In the genomic region with DNA sequence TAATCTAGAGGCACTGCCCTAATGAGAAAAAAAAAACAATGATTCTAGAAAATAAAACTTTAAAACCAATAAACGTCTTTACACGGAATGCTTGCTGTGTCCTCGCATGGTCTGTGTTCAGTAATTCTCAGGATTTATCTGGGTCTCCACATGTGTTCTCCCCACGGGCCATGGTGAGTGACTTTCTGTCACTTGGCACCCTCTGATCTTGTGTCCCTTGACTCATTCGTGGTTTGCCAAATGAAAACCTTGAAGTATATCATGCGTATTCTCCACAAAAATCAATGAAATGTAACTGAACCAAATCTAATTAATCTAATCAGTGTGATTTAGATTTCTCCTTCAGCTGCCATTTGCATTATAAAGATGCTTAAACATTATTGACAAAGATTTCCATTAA, we compare ENCODE assay signal across 4 cellular contexts.
TF ChIP-seq lines count a peak whose summit lies in the region.

No MANE protein-coding gene starts in this region.

TF ChIP-seq in liver, 16 proteins besides CTCF, POLR2A, EP300 and RAD21:
- TF ChIP-seq, protein P1, sequence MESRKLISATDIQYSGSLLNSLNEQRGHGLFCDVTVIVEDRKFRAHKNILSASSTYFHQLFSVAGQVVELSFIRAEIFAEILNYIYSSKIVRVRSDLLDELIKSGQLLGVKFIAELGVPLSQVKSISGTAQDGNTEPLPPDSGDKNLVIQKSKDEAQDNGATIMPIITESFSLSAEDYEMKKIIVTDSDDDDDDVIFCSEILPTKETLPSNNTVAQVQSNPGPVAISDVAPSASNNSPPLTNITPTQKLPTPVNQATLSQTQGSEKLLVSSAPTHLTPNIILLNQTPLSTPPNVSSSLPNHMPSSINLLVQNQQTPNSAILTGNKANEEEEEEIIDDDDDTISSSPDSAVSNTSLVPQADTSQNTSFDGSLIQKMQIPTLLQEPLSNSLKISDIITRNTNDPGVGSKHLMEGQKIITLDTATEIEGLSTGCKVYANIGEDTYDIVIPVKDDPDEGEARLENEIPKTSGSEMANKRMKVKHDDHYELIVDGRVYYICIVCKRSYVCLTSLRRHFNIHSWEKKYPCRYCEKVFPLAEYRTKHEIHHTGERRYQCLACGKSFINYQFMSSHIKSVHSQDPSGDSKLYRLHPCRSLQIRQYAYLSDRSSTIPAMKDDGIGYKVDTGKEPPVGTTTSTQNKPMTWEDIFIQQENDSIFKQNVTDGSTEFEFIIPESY (IDR thresholded peaks at IDR 0.05): no peak
- TF ChIP-seq, protein P2, sequence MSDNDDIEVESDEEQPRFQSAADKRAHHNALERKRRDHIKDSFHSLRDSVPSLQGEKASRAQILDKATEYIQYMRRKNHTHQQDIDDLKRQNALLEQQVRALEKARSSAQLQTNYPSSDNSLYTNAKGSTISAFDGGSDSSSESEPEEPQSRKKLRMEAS (IDR thresholded peaks at IDR 0.05): no peak
- TF ChIP-seq EGR1 (IDR thresholded peaks at IDR 0.05; ENCODE audit: low read depth in 2 of 2): no peak
- no peak for TF ChIP-seq RXRA (IDR thresholded peaks at IDR 0.05)
- TF ChIP-seq YY1 (IDR thresholded peaks at IDR 0.05): no peak
- TF ChIP-seq NR2F2 (IDR thresholded peaks at IDR 0.05): no peak
- no peak for TF ChIP-seq FOXA1 (IDR thresholded peaks at IDR 0.05)
- TF ChIP-seq JUND (IDR thresholded peaks at IDR 0.05): no peak
- TF ChIP-seq TAF1 (conservative IDR thresholded peaks at IDR 0.05): no peak
- no peak for TF ChIP-seq FOXA2 (IDR thresholded peaks at IDR 0.05)
- no peak for TF ChIP-seq HNF4G (IDR thresholded peaks at IDR 0.05)
TF ChIP-seq in liver: peak in this region for 0.

TF ChIP-seq in HepG2, 621 proteins besides CTCF, POLR2A, EP300 and RAD21:
- TF ChIP-seq, protein P3, sequence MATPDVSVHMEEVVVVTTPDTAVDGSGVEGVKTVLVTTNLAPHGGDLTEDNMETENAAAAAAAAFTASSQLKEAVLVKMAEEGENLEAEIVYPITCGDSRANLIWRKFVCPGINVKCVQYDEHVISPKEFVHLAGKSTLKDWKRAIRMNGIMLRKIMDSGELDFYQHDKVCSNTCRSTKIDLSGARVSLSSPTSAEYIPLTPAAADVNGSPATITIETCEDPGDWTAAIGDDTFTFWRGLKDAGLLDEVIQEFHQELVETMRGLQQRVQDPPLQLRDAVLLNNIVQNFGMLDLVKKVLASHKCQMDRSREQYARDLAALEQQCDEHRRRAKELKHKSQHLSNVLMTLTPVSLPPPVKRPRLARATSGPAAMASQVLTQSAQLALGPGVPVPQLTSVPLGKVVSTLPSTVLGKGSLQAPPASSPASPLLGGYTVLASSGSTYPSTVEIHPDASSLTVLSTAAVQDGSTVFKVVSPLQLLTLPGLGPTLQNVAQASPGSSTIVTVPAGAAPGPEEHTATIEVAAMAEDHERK (CRISPR knock-in tag; IDR thresholded peaks at IDR 0.05; ENCODE audit: low read depth): no peak

TF ChIP-seq in HEK293, 187 proteins besides CTCF, POLR2A, EP300 and RAD21:
- peak; percentile 14; the same call in 1 of the 2 replicates for TF ChIP-seq ZIC2 (tag by site-specific recombination; IDR thresholded peaks at IDR 0.05)
- TF ChIP-seq, protein P4, sequence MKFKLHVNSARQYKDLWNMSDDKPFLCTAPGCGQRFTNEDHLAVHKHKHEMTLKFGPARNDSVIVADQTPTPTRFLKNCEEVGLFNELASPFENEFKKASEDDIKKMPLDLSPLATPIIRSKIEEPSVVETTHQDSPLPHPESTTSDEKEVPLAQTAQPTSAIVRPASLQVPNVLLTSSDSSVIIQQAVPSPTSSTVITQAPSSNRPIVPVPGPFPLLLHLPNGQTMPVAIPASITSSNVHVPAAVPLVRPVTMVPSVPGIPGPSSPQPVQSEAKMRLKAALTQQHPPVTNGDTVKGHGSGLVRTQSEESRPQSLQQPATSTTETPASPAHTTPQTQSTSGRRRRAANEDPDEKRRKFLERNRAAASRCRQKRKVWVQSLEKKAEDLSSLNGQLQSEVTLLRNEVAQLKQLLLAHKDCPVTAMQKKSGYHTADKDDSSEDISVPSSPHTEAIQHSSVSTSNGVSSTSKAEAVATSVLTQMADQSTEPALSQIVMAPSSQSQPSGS (tag by site-specific recombination; IDR thresholded peaks at IDR 0.05; ENCODE audit: low read depth): no peak

TF ChIP-seq in GM23338, 12 proteins besides CTCF, POLR2A, EP300 and RAD21:
- TF ChIP-seq, protein P5, sequence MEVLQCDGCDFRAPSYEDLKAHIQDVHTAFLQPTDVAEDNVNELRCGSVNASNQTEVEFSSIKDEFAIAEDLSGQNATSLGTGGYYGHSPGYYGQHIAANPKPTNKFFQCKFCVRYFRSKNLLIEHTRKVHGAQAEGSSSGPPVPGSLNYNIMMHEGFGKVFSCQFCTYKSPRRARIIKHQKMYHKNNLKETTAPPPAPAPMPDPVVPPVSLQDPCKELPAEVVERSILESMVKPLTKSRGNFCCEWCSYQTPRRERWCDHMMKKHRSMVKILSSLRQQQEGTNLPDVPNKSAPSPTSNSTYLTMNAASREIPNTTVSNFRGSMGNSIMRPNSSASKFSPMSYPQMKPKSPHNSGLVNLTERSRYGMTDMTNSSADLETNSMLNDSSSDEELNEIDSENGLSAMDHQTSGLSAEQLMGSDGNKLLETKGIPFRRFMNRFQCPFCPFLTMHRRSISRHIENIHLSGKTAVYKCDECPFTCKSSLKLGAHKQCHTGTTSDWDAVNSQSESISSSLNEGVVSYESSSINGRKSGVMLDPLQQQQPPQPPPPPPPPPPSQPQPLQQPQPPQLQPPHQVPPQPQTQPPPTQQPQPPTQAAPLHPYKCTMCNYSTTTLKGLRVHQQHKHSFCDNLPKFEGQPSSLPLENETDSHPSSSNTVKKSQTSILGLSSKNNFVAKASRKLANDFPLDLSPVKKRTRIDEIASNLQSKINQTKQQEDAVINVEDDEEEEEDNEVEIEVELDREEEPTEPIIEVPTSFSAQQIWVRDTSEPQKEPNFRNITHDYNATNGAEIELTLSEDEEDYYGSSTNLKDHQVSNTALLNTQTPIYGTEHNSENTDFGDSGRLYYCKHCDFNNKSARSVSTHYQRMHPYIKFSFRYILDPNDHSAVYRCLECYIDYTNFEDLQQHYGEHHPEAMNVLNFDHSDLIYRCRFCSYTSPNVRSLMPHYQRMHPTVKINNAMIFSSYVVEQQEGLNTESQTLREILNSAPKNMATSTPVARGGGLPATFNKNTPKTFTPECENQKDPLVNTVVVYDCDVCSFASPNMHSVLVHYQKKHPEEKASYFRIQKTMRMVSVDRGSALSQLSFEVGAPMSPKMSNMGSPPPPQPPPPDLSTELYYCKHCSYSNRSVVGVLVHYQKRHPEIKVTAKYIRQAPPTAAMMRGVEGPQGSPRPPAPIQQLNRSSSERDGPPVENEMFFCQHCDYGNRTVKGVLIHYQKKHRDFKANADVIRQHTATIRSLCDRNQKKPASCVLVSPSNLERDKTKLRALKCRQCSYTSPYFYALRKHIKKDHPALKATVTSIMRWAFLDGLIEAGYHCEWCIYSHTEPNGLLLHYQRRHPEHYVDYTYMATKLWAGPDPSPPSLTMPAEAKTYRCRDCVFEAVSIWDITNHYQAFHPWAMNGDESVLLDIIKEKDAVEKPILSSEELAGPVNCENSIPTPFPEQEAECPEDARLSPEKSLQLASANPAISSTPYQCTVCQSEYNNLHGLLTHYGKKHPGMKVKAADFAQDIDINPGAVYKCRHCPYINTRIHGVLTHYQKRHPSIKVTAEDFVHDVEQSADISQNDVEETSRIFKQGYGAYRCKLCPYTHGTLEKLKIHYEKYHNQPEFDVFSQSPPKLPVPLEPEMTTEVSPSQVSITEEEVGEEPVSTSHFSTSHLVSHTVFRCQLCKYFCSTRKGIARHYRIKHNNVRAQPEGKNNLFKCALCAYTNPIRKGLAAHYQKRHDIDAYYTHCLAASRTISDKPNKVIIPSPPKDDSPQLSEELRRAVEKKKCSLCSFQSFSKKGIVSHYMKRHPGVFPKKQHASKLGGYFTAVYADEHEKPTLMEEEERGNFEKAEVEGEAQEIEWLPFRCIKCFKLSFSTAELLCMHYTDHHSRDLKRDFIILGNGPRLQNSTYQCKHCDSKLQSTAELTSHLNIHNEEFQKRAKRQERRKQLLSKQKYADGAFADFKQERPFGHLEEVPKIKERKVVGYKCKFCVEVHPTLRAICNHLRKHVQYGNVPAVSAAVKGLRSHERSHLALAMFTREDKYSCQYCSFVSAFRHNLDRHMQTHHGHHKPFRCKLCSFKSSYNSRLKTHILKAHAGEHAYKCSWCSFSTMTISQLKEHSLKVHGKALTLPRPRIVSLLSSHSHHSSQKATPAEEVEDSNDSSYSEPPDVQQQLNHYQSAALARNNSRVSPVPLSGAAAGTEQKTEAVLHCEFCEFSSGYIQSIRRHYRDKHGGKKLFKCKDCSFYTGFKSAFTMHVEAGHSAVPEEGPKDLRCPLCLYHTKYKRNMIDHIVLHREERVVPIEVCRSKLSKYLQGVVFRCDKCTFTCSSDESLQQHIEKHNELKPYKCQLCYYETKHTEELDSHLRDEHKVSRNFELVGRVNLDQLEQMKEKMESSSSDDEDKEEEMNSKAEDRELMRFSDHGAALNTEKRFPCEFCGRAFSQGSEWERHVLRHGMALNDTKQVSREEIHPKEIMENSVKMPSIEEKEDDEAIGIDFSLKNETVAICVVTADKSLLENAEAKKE (CRISPR knock-in tag; IDR thresholded peaks at IDR 0.05): no peak
- TF ChIP-seq STAT1 (IDR thresholded peaks at IDR 0.05; ENCODE audit: unreplicated experiment): no peak
- TF ChIP-seq ZNF331 (CRISPR knock-in tag; IDR thresholded peaks at IDR 0.05; ENCODE audit: low read depth): no peak
- TF ChIP-seq, protein P6, sequence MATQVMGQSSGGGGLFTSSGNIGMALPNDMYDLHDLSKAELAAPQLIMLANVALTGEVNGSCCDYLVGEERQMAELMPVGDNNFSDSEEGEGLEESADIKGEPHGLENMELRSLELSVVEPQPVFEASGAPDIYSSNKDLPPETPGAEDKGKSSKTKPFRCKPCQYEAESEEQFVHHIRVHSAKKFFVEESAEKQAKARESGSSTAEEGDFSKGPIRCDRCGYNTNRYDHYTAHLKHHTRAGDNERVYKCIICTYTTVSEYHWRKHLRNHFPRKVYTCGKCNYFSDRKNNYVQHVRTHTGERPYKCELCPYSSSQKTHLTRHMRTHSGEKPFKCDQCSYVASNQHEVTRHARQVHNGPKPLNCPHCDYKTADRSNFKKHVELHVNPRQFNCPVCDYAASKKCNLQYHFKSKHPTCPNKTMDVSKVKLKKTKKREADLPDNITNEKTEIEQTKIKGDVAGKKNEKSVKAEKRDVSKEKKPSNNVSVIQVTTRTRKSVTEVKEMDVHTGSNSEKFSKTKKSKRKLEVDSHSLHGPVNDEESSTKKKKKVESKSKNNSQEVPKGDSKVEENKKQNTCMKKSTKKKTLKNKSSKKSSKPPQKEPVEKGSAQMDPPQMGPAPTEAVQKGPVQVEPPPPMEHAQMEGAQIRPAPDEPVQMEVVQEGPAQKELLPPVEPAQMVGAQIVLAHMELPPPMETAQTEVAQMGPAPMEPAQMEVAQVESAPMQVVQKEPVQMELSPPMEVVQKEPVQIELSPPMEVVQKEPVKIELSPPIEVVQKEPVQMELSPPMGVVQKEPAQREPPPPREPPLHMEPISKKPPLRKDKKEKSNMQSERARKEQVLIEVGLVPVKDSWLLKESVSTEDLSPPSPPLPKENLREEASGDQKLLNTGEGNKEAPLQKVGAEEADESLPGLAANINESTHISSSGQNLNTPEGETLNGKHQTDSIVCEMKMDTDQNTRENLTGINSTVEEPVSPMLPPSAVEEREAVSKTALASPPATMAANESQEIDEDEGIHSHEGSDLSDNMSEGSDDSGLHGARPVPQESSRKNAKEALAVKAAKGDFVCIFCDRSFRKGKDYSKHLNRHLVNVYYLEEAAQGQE (IDR thresholded peaks at IDR 0.05; ENCODE audit: unreplicated experiment): no peak
